In the genomic region with DNA sequence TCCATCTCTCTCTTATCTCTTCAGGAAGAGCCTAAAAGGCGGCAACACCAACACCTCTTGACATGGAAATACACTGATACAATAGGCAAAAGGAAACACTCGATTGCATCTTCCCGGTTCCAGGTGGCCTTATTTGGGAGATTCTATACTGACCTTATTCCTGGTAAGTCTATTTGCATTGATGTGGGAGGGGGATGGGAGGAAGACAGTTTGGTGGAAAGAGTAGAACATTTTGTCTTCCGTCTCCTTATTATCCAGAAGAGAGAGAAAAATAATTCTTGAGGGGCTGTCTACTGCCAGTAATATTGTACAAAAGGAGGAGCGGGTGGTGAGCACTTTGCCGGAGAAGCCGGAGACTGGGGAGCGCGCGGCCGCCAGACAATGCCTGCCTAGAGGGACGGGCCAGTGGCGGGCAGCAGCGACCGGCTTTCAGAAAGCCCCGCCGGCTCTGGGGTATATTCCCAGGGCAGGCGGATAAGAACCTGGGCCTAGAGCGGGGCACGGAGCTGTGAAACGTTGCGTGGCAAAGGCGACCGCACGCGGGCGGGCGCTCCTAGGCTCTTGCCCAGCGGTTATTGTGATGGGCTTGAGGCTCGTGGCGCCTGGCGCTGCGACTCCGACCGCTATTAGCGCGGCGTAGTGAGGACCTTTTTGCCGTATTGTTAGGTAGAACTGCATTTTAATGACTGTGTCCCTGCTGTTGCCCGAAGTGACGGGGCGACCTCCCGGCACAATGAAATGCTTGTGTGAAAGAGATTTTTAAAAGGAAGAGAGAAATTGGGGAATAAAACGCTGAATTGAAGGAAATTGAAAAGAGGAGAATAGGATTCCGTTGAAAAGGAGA, we compare ENCODE assay signal across 1 cellular context.
A peak's percentile ranks its signal among the peaks of the same experiment; 100 is the strongest.
TF ChIP-seq lines count a peak whose summit lies in the region.

No MANE protein-coding gene starts in this region.

TF ChIP-seq in K562, 482 proteins besides CTCF, POLR2A, EP300 and RAD21 (continued from another document):
- TF ChIP-seq ZBTB33 (CRISPR knock-in tag; IDR thresholded peaks at IDR 0.05), result peak; percentile 97
- no peak for TF ChIP-seq SUPT5H (IDR thresholded peaks at IDR 0.05)
- no peak for TF ChIP-seq KDM1A (IDR thresholded peaks at IDR 0.05)
- TF ChIP-seq CHAMP1 (IDR thresholded peaks at IDR 0.05), result peak; percentile 70
- no peak for TF ChIP-seq ZNF583 (CRISPR knock-in tag; IDR thresholded peaks at IDR 0.05)
- no peak for TF ChIP-seq HLTF (IDR thresholded peaks at IDR 0.05)
- TF ChIP-seq BCOR (IDR thresholded peaks at IDR 0.05), result no peak
